Comparison of ENCODE assay signal across 8 cellular contexts in the genomic region with DNA sequence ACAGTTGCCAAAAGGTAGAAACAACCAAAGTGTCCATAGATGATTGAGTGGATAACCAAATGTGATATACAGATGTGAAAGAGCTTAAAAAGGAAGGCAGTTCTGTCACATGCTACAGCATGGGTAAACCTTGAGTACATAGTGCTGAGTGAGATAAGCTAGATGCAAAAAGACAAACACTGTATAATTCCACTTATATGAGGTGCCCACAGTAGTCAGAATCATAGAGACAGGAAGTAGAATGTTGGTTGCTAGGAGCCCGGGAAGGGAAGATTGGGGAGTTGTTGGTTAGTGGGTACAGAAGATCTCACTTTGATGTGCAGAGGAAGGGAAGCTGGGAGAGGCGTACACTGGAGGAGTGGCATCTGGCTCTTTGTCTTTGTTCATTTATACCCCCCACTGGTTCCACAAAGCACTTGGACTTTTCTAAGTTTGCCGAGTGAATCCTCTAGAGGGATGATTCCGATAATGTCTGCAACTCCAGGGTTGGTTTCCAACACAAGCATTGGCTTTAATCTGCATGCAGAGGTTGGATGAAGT. TPM values are rescaled to one million over a fixed set of nuclear protein-coding genes. Genes with fewer than 3 reads are reported as not detected.
DNase-seq lines count a peak whose midpoint lies in the region; ATAC-seq lines count a peak whose summit lies in the region.

No MANE protein-coding gene starts in this region.

- no peak for DNase-seq in activated naive CD4-positive, alpha-beta T cell treated with Interleukin-2 at 50 U/mL for 16 hours
- no peak for DNase-seq in activated T-helper 1 cell treated with anti-CD3 and anti-CD28 coated beads, Interleukin-12 subunit alpha, Interleukin-12 subunit beta, Interleukin-2, Interleukin-4 antibody, amounts not matched to agents 30 ng/mL and 10 ng/mL and 1 ng/mL, durations not matched to agents 14 hours and 24 hours and 36 hours (ENCODE audit: low spot score)
- DNase-seq in midbrain (lab: John Stamatoyannopoulos, UW), result no peak
- DNase-seq in HuH-7 (ENCODE audit: low spot score), result no peak
- no peak for DNase-seq in SHP77 (lab: John Stamatoyannopoulos, UW)

- H3K4me3 Mint-ChIP-seq in activated naive CD4-positive, alpha-beta T cell treated with anti-CD3 and anti-CD28 coated beads, Interleukin-2, amount 50 U/mL, for 24 hours, result peak overlapping the region; percentile 72
- peak overlapping the region; percentile 70 for H3K4me3 Mint-ChIP-seq in activated T-helper 1 cell treated with anti-CD3 and anti-CD28 coated beads, Interleukin-12 subunit alpha, Interleukin-12 subunit beta, Interleukin-2, Interleukin-4 antibody, amounts not matched to agents 30 ng/mL and 10 ng/mL and 1 ng/mL, durations not matched to agents 14 hours and 24 hours and 36 hours

- peak; percentile 43 for ATAC-seq in HG03196 (IDR thresholded peaks at IDR 0.05; ENCODE audit: unreplicated experiment)

- H3K27me3 Mint-ChIP-seq in activated naive CD4-positive, alpha-beta T cell treated with anti-CD3 and anti-CD28 coated beads, Interleukin-2, amount 50 U/mL, for 24 hours, result no peaks in the 10 kb centered on the region
- no peaks in the 10 kb centered on the region for H3K27me3 Mint-ChIP-seq in activated T-helper 1 cell treated with anti-CD3 and anti-CD28 coated beads, Interleukin-12 subunit alpha, Interleukin-12 subunit beta, Interleukin-2, Interleukin-4 antibody, amounts not matched to agents 30 ng/mL and 10 ng/mL and 1 ng/mL, durations not matched to agents 14 hours and 24 hours and 36 hours (ENCODE audit: insufficient read depth)

- peaks cover 99% of the 10 kb centered on the region for H3K4me1 Mint-ChIP-seq in activated naive CD4-positive, alpha-beta T cell treated with anti-CD3 and anti-CD28 coated beads, Interleukin-2, amount 50 U/mL, for 24 hours
- peaks cover 94% of the 10 kb centered on the region for H3K4me1 Mint-ChIP-seq in activated T-helper 1 cell treated with anti-CD3 and anti-CD28 coated beads, Interleukin-12 subunit alpha, Interleukin-12 subunit beta, Interleukin-2, Interleukin-4 antibody, amounts not matched to agents 30 ng/mL and 10 ng/mL and 1 ng/mL, durations not matched to agents 14 hours and 24 hours and 36 hours (ENCODE audit: low read depth)

- peaks cover 32% of the 10 kb centered on the region for H3K36me3 Mint-ChIP-seq in activated naive CD4-positive, alpha-beta T cell treated with anti-CD3 and anti-CD28 coated beads, Interleukin-2, amount 50 U/mL, for 24 hours
- peaks cover 54% of the 10 kb centered on the region for H3K36me3 Mint-ChIP-seq in activated T-helper 1 cell treated with anti-CD3 and anti-CD28 coated beads, Interleukin-12 subunit alpha, Interleukin-12 subunit beta, Interleukin-2, Interleukin-4 antibody, amounts not matched to agents 30 ng/mL and 10 ng/mL and 1 ng/mL, durations not matched to agents 14 hours and 24 hours and 36 hours (ENCODE audit: low read depth)

- H3K27ac Mint-ChIP-seq in activated naive CD4-positive, alpha-beta T cell treated with anti-CD3 and anti-CD28 coated beads, Interleukin-2, amount 50 U/mL, for 24 hours, result peak overlapping the region; percentile 98
- peak overlapping the region; percentile 94 for H3K27ac Mint-ChIP-seq in activated T-helper 1 cell treated with anti-CD3 and anti-CD28 coated beads, Interleukin-12 subunit alpha, Interleukin-12 subunit beta, Interleukin-2, Interleukin-4 antibody, amounts not matched to agents 30 ng/mL and 10 ng/mL and 1 ng/mL, durations not matched to agents 14 hours and 24 hours and 36 hours

- no peaks in the 10 kb centered on the region for H3K27me3 ChIP-seq in layer of hippocampus (ENCODE audit: control insufficient read depth, insufficient read depth, low read length)

- intact Hi-C loops in activated T-helper 1 cell treated with anti-CD3 and anti-CD28 coated beads, Interleukin-12 subunit alpha, Interleukin-12 subunit beta, Interleukin-2, Interleukin-4 antibody, amounts not matched to agents 30 ng/mL and 10 ng/mL and 1 ng/mL, durations not matched to agents 14 hours and 24 hours and 36 hours (cut with micrococcal nuclease), result loop anchor here (1.0 to 10.0 kb wide), 4 partner anchors 8 to 289 kb away; a partner anchor contains a TSS

- peaks cover 15% of the 10 kb centered on the region for H3K9me3 Mint-ChIP-seq in activated naive CD4-positive, alpha-beta T cell treated with anti-CD3 and anti-CD28 coated beads, Interleukin-2, amount 50 U/mL, for 24 hours
- H3K9me3 Mint-ChIP-seq in activated T-helper 1 cell treated with anti-CD3 and anti-CD28 coated beads, Interleukin-12 subunit alpha, Interleukin-12 subunit beta, Interleukin-2, Interleukin-4 antibody, amounts not matched to agents 30 ng/mL and 10 ng/mL and 1 ng/mL, durations not matched to agents 14 hours and 24 hours and 36 hours, result peaks cover 10% of the 10 kb centered on the region

- H3K27ac ChIP-seq in layer of hippocampus (ENCODE audit: low read depth, low read length), result peak overlapping the region; percentile 47

RNA-seq across cellular contexts. Expression of a gene that starts 39.4 kb away (rescaled TPM):
- 75.4 and 81.9 TPM in 2 replicates for total RNA-seq in activated T-helper 1 cell treated with anti-CD3 and anti-CD28 coated beads, Interleukin-12 subunit alpha, Interleukin-12 subunit beta, Interleukin-2, Interleukin-4 antibody, amounts not matched to agents 30 ng/mL and 10 ng/mL and 1 ng/mL, durations not matched to agents 14 hours and 24 hours and 36 hours

RNA-seq across cellular contexts. Expression of a gene that starts 44.1 kb away (rescaled TPM):
- total RNA-seq in activated T-helper 1 cell treated with anti-CD3 and anti-CD28 coated beads, Interleukin-12 subunit alpha, Interleukin-12 subunit beta, Interleukin-2, Interleukin-4 antibody, amounts not matched to agents 30 ng/mL and 10 ng/mL and 1 ng/mL, durations not matched to agents 14 hours and 24 hours and 36 hours, result 0.18 and 0.20 TPM in 2 replicates
